ENCODE assay signal across 11 cellular contexts in genomic region chr3:128547368-128547987, GRCh38. TPM values are rescaled to one million over a fixed set of nuclear protein-coding genes. Genes with fewer than 3 reads are reported as not detected.
A peak's percentile ranks its signal among the peaks of the same experiment; 100 is the strongest.
DNase-seq lines count a peak whose midpoint lies in the region; ATAC-seq and TF ChIP-seq lines count a peak whose summit lies in the region.
"Had no signal": no experiment of that assay in that cellular context is flagged by ENCODE, and none has a peak within 500 bp of the region (broad histone marks: within the 10 kb centered on the region; RNA-seq: fewer than 3 reads in every experiment).

No MANE protein-coding gene starts in this region.

- peaks cover 9 to 16% (median 11%) of the 10 kb centered on the region in 5 donors for H3K9me3 Mint-ChIP-seq in CD8-positive, alpha-beta memory T cell
- H3K9me3 Mint-ChIP-seq in nephron: peaks cover 15% of the 10 kb centered on the region

- POLR2A ChIA-PET in CD8-positive, alpha-beta memory T cell (lab: Charles Lee): no interaction called here

- H3K4me3 ChIP-seq in CD8-positive, alpha-beta memory T cell (ENCODE audit: low read length): no peak overlapping the region
- no peak overlapping the region for H3K4me3 ChIP-seq in cardiac fibroblast (replicated peaks in 1 of 2; ENCODE audit: low read depth in 2 of 2, low read length in 2 of 2)
- H3K4me3 ChIP-seq: coronary artery had no signal

- H3K4me1 Mint-ChIP-seq in CD8-positive, alpha-beta memory T cell: no peaks in the 10 kb centered on the region
- peaks cover 49% of the 10 kb centered on the region for H3K4me1 Mint-ChIP-seq in nephron

- no peaks in the 10 kb centered on the region for H3K27me3 ChIP-seq in CD8-positive, alpha-beta memory T cell (ENCODE audit: insufficient read depth, low read length, poor library complexity, severe bottlenecking)

- H3K27me3 Mint-ChIP-seq in CD8-positive, alpha-beta memory T cell: peaks cover 18 to 35% of the 10 kb centered on the region in 2 donors
- peaks cover 10% of the 10 kb centered on the region for H3K27me3 Mint-ChIP-seq in nephron (ENCODE audit: low read depth)

- TF ChIP-seq CTCF in cardiac fibroblast (IDR thresholded peaks at IDR 0.05; ENCODE audit: low read depth, low read length) (no peak), nephron (IDR thresholded peaks at IDR 0.05; ENCODE audit: unreplicated experiment in 3 of 3) (no peak)

- no peaks in the 10 kb centered on the region for H3K36me3 ChIP-seq in CD8-positive, alpha-beta memory T cell (ENCODE audit: insufficient read depth, low read length)

- H3K9me3 ChIP-seq in CD8-positive, alpha-beta memory T cell (ENCODE audit: low read length): no peaks in the 10 kb centered on the region

- H3K4me1 ChIP-seq in CD8-positive, alpha-beta memory T cell (ENCODE audit: insufficient read depth, low read length): no peaks in the 10 kb centered on the region

- ATAC-seq in HG02798 (IDR thresholded peaks at IDR 0.05; ENCODE audit: poor library complexity, unreplicated experiment) (no peak), HG03045 (IDR thresholded peaks at IDR 0.05; ENCODE audit: unreplicated experiment) (no peak)

- DNase-seq in CD8-positive, alpha-beta memory T cell: no peak
- peak; percentile 89 for DNase-seq in NCI-H146 (lab: John Stamatoyannopoulos, UW)
- peak; percentile 60 to 74 for DNase-seq in cardiac fibroblast (ENCODE audit: low read depth in 2 of 2)
- DNase-seq in stimulated activated CD8-positive, alpha-beta memory T cell treated with anti-CD3 and anti-CD28 coated beads, Interleukin-4, amount 100 ng/mL, for 48 hours: no peak
- no peak for DNase-seq in DMS 273 treated with DMSO at 0.1 percent for 48 hours (lab: John Stamatoyannopoulos, UW)
- DNase-seq: activated T-cell treated with anti-CD3 and anti-CD28 coated beads, Interleukin-2, amount 50 U/mL, for 72 hours had no signal

- peak overlapping the region in 1 of 8 donors; percentile 38 for H3K27ac Mint-ChIP-seq in CD8-positive, alpha-beta memory T cell
- H3K27ac Mint-ChIP-seq in nephron: peak overlapping the region; percentile 99 to 100 (median 99)
- H3K27ac Mint-ChIP-seq: activated T-cell treated with anti-CD3 and anti-CD28 coated beads, Interleukin-2, amount 50 U/mL, for 72 hours; stimulated activated naive CD8-positive, alpha-beta T cell treated with anti-CD3 and anti-CD28 coated beads, Interleukin-15, Interleukin-2, amounts not matched to agents 100 ng/mL and 50 ng/mL, for 24 hours had no signal

- CTCF ChIA-PET in CD8-positive, alpha-beta memory T cell (lab: Charles Lee): no interaction called here

- H3K4me3 Mint-ChIP-seq in CD8-positive, alpha-beta memory T cell: no peak overlapping the region
- H3K4me3 Mint-ChIP-seq in nephron: no peak overlapping the region
- H3K4me3 Mint-ChIP-seq: activated T-cell treated with anti-CD3 and anti-CD28 coated beads, Interleukin-2, amount 50 U/mL, for 72 hours; stimulated activated naive CD8-positive, alpha-beta T cell treated with anti-CD3 and anti-CD28 coated beads, Interleukin-15, Interleukin-2, amounts not matched to agents 100 ng/mL and 50 ng/mL, for 24 hours had no signal

- H3K36me3 Mint-ChIP-seq in CD8-positive, alpha-beta memory T cell: peaks cover 0 to 10% (median 0%) of the 10 kb centered on the region in 3 donors
- peaks cover 7% of the 10 kb centered on the region for H3K36me3 Mint-ChIP-seq in nephron (ENCODE audit: low read depth)

- H3K27ac ChIP-seq in CD8-positive, alpha-beta memory T cell (ENCODE audit: low read depth, low read length): peak overlapping the region; percentile 29
- H3K27ac ChIP-seq: coronary artery had no signal

RNA-seq across cellular contexts. Expression of gene GATA2, which starts 54.5 kb away (rescaled TPM):
- total RNA-seq in CD8-positive, alpha-beta memory T cell: not detected
- polyA plus RNA-seq in CD8-positive, alpha-beta memory T cell: not detected

Comparison
In these comparisons a context has a peak if more than half of its experiments do, and no peak if none do; other contexts are left out.
1. DNase-seq: peak in NCI-H146 (single experiment) and cardiac fibroblast (2 of 2); none in CD8-positive, alpha-beta memory T cell (0 of 5), stimulated activated CD8-positive, alpha-beta memory T cell treated with anti-CD3 and anti-CD28 coated beads, Interleukin-4, amount 100 ng/mL, for 48 hours (single experiment) and DMS 273 treated with DMSO at 0.1 percent for 48 hours (single experiment).